ENCODE assay signal across 10 cellular contexts in the genomic region with DNA sequence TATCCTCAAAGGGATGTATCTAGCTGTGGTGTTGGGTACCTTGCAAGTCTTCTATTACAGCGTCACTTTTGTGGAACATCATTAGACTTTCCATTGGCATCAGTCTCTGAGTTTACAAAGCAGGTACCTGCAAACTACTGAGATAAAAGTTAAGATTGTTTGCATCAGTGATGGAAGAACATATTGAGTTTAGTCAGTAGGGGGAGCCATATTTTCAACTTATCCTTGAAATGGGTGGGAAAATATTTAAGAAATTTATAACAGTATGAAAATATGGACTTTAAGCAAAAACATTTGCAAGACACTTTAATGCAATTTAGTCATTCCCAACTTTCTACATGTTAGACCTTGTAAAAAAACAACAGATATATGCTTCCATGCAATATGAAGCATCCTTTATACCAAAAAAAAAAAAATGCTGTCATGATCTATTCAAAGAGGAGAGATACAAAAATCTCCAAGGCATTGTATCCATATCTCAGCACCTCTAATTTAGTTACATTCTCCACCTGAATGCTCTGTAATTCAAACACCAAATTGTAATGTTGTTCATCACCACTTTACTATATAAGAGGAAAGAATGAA.
DNase-seq lines count a peak whose midpoint lies in the region; ATAC-seq and TF ChIP-seq lines count a peak whose summit lies in the region.
"Had no signal": no experiment of that assay in that cellular context is flagged by ENCODE, and none has a peak within 500 bp of the region (broad histone marks: within the 10 kb centered on the region; RNA-seq: fewer than 3 reads in every experiment).

No MANE protein-coding gene starts in this region.

- H4K20me1 ChIP-seq in DOHH2 (ENCODE audit: control insufficient read depth, insufficient read depth, low read depth, low read length) = no peaks in the 10 kb centered on the region

- no peaks in the 10 kb centered on the region for H3F3A ChIP-seq in DOHH2 (ENCODE audit: control insufficient read depth, insufficient read depth)

- no peak overlapping the region for H2BK120ac ChIP-seq in mesendoderm (ENCODE audit: low read depth, low read length)

- no peak overlapping the region for H3K4me3 ChIP-seq in DOHH2 (ENCODE audit: low read length)
- H3K4me3 ChIP-seq in mesendoderm (ENCODE audit: low read length) = no peak overlapping the region

- H3K79me2 ChIP-seq in DOHH2 (ENCODE audit: control insufficient read depth, low read length) (no peaks in the 10 kb centered on the region), mesendoderm (ENCODE audit: control insufficient read depth, insufficient read depth, low read length) (no peaks in the 10 kb centered on the region)

- no CpG with 5 or more reads among the region's 1 CpG for WGBS in mesendoderm (ENCODE audit: extremely low coverage, insufficient coverage, low lambda C conversion rate)

- ATAC-seq in HG03432 (IDR thresholded peaks at IDR 0.05; ENCODE audit: unreplicated experiment) (peak; percentile 45), GM21717 (IDR thresholded peaks at IDR 0.05; ENCODE audit: unreplicated experiment) (no peak), HG02623 (IDR thresholded peaks at IDR 0.05; ENCODE audit: unreplicated experiment) (no peak), HG03039 (IDR thresholded peaks at IDR 0.05; ENCODE audit: unreplicated experiment) (no peak)
- ATAC-seq: stimulated activated memory B cell treated with anti-CD40 and anti-IgM and Interleukin-4, amounts not matched to agents 10 μg/mL and 1 μg/mL and 100 μg/mL, for 72 hours had no signal

- no peaks in the 10 kb centered on the region for H3K79me1 ChIP-seq in mesendoderm (ENCODE audit: low read length)

- TF ChIP-seq CTCF in DOHH2 (IDR thresholded peaks at IDR 0.05; ENCODE audit: low read depth, low read length, poor library complexity, severe bottlenecking) = peak; percentile 62

- no peak overlapping the region for H4K8ac ChIP-seq in mesendoderm (ENCODE audit: low read depth, low read length)

- no peaks in the 10 kb centered on the region for H3K9me3 ChIP-seq in DOHH2 (ENCODE audit: control insufficient read depth, insufficient read depth, low read length)

- no peak overlapping the region for H3K9ac ChIP-seq in mesendoderm (ENCODE audit: low read length)

- no peaks in the 10 kb centered on the region for H3K36me3 ChIP-seq in DOHH2 (ENCODE audit: control insufficient read depth, low read length)
- H3K36me3 ChIP-seq in mesendoderm (ENCODE audit: control insufficient read depth, insufficient read depth, low read length) = no peaks in the 10 kb centered on the region

- H2BK5ac ChIP-seq in mesendoderm (ENCODE audit: low read length) = no peak overlapping the region

- no peak overlapping the region for H4K5ac ChIP-seq in mesendoderm (ENCODE audit: low read length)

- H3K27ac ChIP-seq in DOHH2 (ENCODE audit: low read depth, low read length) (no peak overlapping the region), mesendoderm (ENCODE audit: low read depth, low read length) (no peak overlapping the region)

- H3K27me3 ChIP-seq in DOHH2 (ENCODE audit: control insufficient read depth, low read length) (no peaks in the 10 kb centered on the region), mesendoderm (ENCODE audit: insufficient read depth, low read length, poor library complexity) (no peaks in the 10 kb centered on the region)

- no peak overlapping the region for H2BK15ac ChIP-seq in mesendoderm (replicated peaks; ENCODE audit: low read depth)

- no peak overlapping the region for H3K4ac ChIP-seq in mesendoderm (ENCODE audit: low read depth, low read length)

- no peak overlapping the region for H3K56ac ChIP-seq in mesendoderm (ENCODE audit: low read length)

- no peaks in the 10 kb centered on the region for H3K9me2 ChIP-seq in DOHH2 (replicated peaks; ENCODE audit: control insufficient read depth, low read length)

- H3K4me1 ChIP-seq in DOHH2 (ENCODE audit: control insufficient read depth, low read length) (no peaks in the 10 kb centered on the region), mesendoderm (ENCODE audit: control insufficient read depth, low read depth, low read length) (no peaks in the 10 kb centered on the region)

- DNase-seq in amniotic stem cell (lab: John Stamatoyannopoulos, UW) = peak; percentile 14
- DNase-seq in mesendoderm = peak; percentile 36
- DNase-seq in glomerular visceral epithelial cell (ENCODE audit: extremely low spot score) = no peak
- DNase-seq: NCI-H748 treated with DMSO at 0.1 percent for 48 hours had no signal

- no peak overlapping the region for H2AK5ac ChIP-seq in mesendoderm (ENCODE audit: low read length)

- no peak overlapping the region for H3K18ac ChIP-seq in mesendoderm (ENCODE audit: low read length)

- no peak overlapping the region for H3K23ac ChIP-seq in mesendoderm (ENCODE audit: low read length)

- H3K4me2 ChIP-seq in DOHH2 (ENCODE audit: low read length) (no peak overlapping the region), mesendoderm (ENCODE audit: low read length) (no peak overlapping the region)
